In the genomic region with DNA sequence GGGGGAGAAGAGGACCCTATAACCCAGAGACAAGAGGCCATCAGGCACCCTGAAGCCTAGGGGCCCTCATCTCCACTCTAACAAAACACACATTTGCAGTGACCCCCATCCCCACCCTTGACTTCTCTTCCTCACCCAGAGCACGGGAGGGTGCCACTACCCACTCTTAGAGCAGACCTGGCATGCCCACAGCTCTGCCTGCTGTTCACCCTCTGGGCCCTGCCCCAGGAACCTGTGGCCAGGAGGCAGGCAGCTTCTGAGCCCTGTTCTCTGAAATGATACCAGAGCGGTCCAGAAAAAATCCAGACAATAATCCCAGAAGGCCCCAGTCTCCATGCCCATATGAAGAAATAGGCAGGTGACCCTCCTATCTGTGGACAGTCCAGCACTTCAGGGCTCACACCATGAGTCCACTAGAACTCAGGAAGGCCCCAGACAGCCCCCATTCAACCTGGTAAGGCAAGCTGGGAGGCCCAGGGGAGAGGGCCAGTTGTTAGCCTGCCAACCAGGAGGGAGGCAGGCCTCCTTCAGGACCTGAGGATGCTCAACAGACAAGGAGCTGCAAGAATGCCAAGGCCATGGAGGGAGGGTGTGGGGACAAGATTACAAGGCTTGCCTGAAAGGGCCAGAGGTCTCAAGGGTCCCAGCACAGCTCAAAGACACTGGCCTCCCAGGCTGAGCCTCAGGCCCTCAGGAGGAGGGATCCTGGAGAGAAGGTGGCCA, we compare ENCODE assay signal across 1 cellular context.
TF ChIP-seq lines count a peak whose summit lies in the region.

No MANE protein-coding gene starts in this region.

TF ChIP-seq in H1, 55 proteins besides CTCF, POLR2A, EP300 and RAD21:
- TF ChIP-seq GABPA (IDR thresholded peaks at IDR 0.05; ENCODE audit: borderline replicate concordance, insufficient read depth, low read length) (no peak), SAP30 (IDR thresholded peaks at IDR 0.05; ENCODE audit: insufficient read depth, insufficient replicate concordance, low read length) (no peak), RBBP5 (IDR thresholded peaks at IDR 0.05; ENCODE audit: borderline replicate concordance, low read depth, low read length) (no peak), RFX5 (IDR thresholded peaks at IDR 0.05; ENCODE audit: borderline replicate concordance, low read depth, low read length) (no peak), KDM4A (IDR thresholded peaks at IDR 0.05; ENCODE audit: low read depth, low read length, severe bottlenecking) (no peak), TAF7 (optimal IDR thresholded peaks at IDR 0.05; ENCODE audit: borderline replicate concordance, low read depth, low read length) (no peak), TBP (IDR thresholded peaks at IDR 0.05; ENCODE audit: low read depth, low read length) (no peak), BCL11A (IDR thresholded peaks at IDR 0.05; ENCODE audit: low read depth in 2 of 2, low read length in 2 of 2) (no peak), JUND (IDR thresholded peaks at IDR 0.05; ENCODE audit: low read length) (no peak), SRF (IDR thresholded peaks at IDR 0.05; ENCODE audit: low read depth, low read length) (no peak), SP2 (IDR thresholded peaks at IDR 0.05; ENCODE audit: low read length) (no peak), SUZ12 (IDR thresholded peaks at IDR 0.05; ENCODE audit: low read length) (no peak), FOSL1 (IDR thresholded peaks at IDR 0.05; ENCODE audit: insufficient read depth, low read depth, low read length) (no peak), POLR2AphosphoS5 (IDR thresholded peaks at IDR 0.05; ENCODE audit: low read depth, low read length) (no peak), CHD1 (IDR thresholded peaks at IDR 0.05; ENCODE audit: low read depth, low read length) (no peak), BACH1 (IDR thresholded peaks at IDR 0.05; ENCODE audit: low read length) (no peak), GTF2F1 (IDR thresholded peaks at IDR 0.05; ENCODE audit: borderline replicate concordance, low read depth, low read length) (no peak), JUN (IDR thresholded peaks at IDR 0.05; ENCODE audit: low read depth, low read length) (no peak)
